In genomic region chr4:114136067-114136466, GRCh38 we compare ENCODE assay signal across 33 cellular contexts.
DNase-seq lines count a peak whose midpoint lies in the region; ATAC-seq and TF ChIP-seq lines count a peak whose summit lies in the region.
"Had no signal": no experiment of that assay in that cellular context is flagged by ENCODE, and none has a peak within 500 bp of the region (broad histone marks: within the 10 kb centered on the region; RNA-seq: fewer than 3 reads in every experiment).

No MANE protein-coding gene starts in this region.

- no TSS peak for BruUV-seq in IMR-90 (replicated peaks; lab: Mats Ljungman, UMichigan)

- H2BK120ac ChIP-seq in IMR-90 (ENCODE audit: low read depth, low read length): no peak overlapping the region

- dilution Hi-C loops in IMR-90 (cut with HindIII; ENCODE audit: low sequenced_read_pairs, unreplicated experiment): no loop called here

- H3K9me3 ChIP-seq in IMR-90 (ENCODE audit: control insufficient read depth, insufficient read depth, low read length): no peaks in the 10 kb centered on the region
- H3K9me3 ChIP-seq: BE2C, lower lobe of right lung, sigmoid colon had no signal

- H4K8ac ChIP-seq in IMR-90 (ENCODE audit: low read depth in 2 of 2, low read length in 2 of 2): no peak overlapping the region

- H3K18ac ChIP-seq in IMR-90 (ENCODE audit: low read depth, low read length): no peak overlapping the region

- no peak for TF ChIP-seq RAD21 in IMR-90 (IDR thresholded peaks at IDR 0.05; ENCODE audit: low read length)

- DNase-seq in EH (ENCODE audit: low read depth): peak; percentile 62
- DNase-seq in IMR-90: peak; percentile 12
- DNase-seq in fibroblast of peridontal ligament (ENCODE audit: extremely low read depth): peak; percentile 31
- DNase-seq in GM20000 (ENCODE audit: low spot score): no peak
- no peak for DNase-seq in stimulated activated naive CD8-positive, alpha-beta T cell treated with anti-CD3 and anti-CD28 coated beads, Interleukin-15, Interleukin-2, amounts not matched to agents 100 U/mL and 50 U/mL, for 24 hours
- DNase-seq: activated CD4-positive, alpha-beta T cell treated with anti-CD3 and anti-CD28 coated beads, Interleukin-2, amount 50 U/mL, for 4 hours; activated CD4-positive, CD25-positive, alpha-beta regulatory T cell; activated CD8-positive, alpha-beta memory T cell treated with anti-CD3 and anti-CD28 coated beads, Interleukin-2, amount 10 ng/mL, durations not matched to agents 7 days and 5 days; activated gamma-delta T cell treated with Interleukin-2 at 50 U/mL for 16 hours; activated naive CD8-positive, alpha-beta T cell treated with anti-CD3 and anti-CD28 coated beads, Interleukin-2, amount 10 ng/mL, durations not matched to agents 7 days and 5 days; activated T-cell treated with anti-CD3 and anti-CD28 coated beads, Interleukin-2, amount 50 U/mL, for 4 hours; BE2C; CD8-positive, alpha-beta T cell; central memory CD4-positive, alpha-beta T cell; DMS 273 treated with DMSO at 0.1 percent for 48 hours; endodermal cell; hippocampal formation; KG1; lower lobe of right lung; NCI-H1417; NCI-H2081; NCI-H2227 treated with DMSO at 0.1 percent for 48 hours; NCI-H748 treated with DMSO at 0.1 percent for 48 hours; SIG-M5; sigmoid colon; stimulated activated CD4-positive, alpha-beta T cell treated with anti-CD3 and anti-CD28 coated beads, Interleukin-4, amount 100 ng/mL, for 1 hour; T-helper 1 cell had no signal

- no peak overlapping the region for H3K4me3 ChIP-seq in IMR-90 (ENCODE audit: insufficient read depth, low read depth, low read length)
- H3K4me3 ChIP-seq: lower lobe of right lung, sigmoid colon, tibial nerve had no signal

- H4K91ac ChIP-seq in IMR-90 (ENCODE audit: insufficient read depth, low read depth, low read length): no peak overlapping the region

- no peaks in the 10 kb centered on the region for H3K36me3 ChIP-seq in IMR-90 (ENCODE audit: control insufficient read depth, insufficient read depth, low read length)
- H3K36me3 ChIP-seq: BE2C, lower lobe of right lung, sigmoid colon, tibial nerve had no signal

- H2BK5ac ChIP-seq in IMR-90 (ENCODE audit: low read depth, low read length, poor library complexity, severe bottlenecking): no peak overlapping the region

- ATAC-seq in IMR-90 (ENCODE audit: low read depth): no peak
- ATAC-seq in SK-N-SH treated with all-trans-retinoic acid at 6 μM for 48 hours: peak; percentile 75
- no peak for ATAC-seq in HG02763 (IDR thresholded peaks at IDR 0.05; ENCODE audit: unreplicated experiment)
- ATAC-seq in HG02642 (IDR thresholded peaks at IDR 0.05; ENCODE audit: poor library complexity, unreplicated experiment): no peak
- ATAC-seq in stimulated activated naive CD8-positive, alpha-beta T cell treated with anti-CD3 and anti-CD28 coated beads, Interleukin-15, Interleukin-2, amounts not matched to agents 100 U/mL and 50 U/mL, for 24 hours: no peak
- ATAC-seq: activated CD8-positive, alpha-beta memory T cell treated with anti-CD3 and anti-CD28 coated beads, Interleukin-2, amount 10 ng/mL, durations not matched to agents 7 days and 5 days; activated T-cell treated with anti-CD3 and anti-CD28 coated beads, Interleukin-2, amount 50 U/mL, for 4 hours; CD8-positive, alpha-beta T cell; esophagus mucosa; lower lobe of right lung; natural killer cell treated with Interleukin-12 subunit alpha and Interleukin-12 subunit beta and Interleukin-15 and Interleukin-18, amount 100 ng/mL, for 72 hours had no signal

- TF ChIP-seq CTCF in IMR-90 (conservative IDR thresholded peaks at IDR 0.05; ENCODE audit: low read depth, low read length): no peak
- no peak for TF ChIP-seq CTCF in GM20000 (IDR thresholded peaks at IDR 0.05; ENCODE audit: extremely low read depth, missing control alignments)

- H3K4me1 ChIP-seq in IMR-90 (ENCODE audit: control insufficient read depth, insufficient read depth, low read length): no peaks in the 10 kb centered on the region
- H3K4me1 ChIP-seq: BE2C, lower lobe of right lung had no signal

- no peaks in the 10 kb centered on the region for H3K27me3 ChIP-seq in IMR-90 (ENCODE audit: control insufficient read depth, insufficient read depth, low read length)
- H3K27me3 ChIP-seq: BE2C, sigmoid colon, tibial nerve had no signal

- CTCF ChIA-PET in IMR-90 (lab: Yijun Ruan, JAX): no interaction called here

- H3K79me1 ChIP-seq in IMR-90 (ENCODE audit: low read depth in 1 of 2, low read length in 2 of 2): no peaks in the 10 kb centered on the region

- no peak overlapping the region for H3K4me2 ChIP-seq in IMR-90 (ENCODE audit: low read depth, low read length)

- no peak overlapping the region for H2AK9ac ChIP-seq in IMR-90 (replicated peaks; ENCODE audit: low read depth, low read length, poor library complexity)

- no peaks in the 10 kb centered on the region for H4K20me1 ChIP-seq in IMR-90 (ENCODE audit: insufficient read depth, low read length)

- H3K27ac ChIP-seq in IMR-90 (ENCODE audit: insufficient read depth, low read length): no peak overlapping the region
- H3K27ac ChIP-seq: lower lobe of right lung, sigmoid colon had no signal

- no peak overlapping the region for H3K14ac ChIP-seq in IMR-90 (replicated peaks; ENCODE audit: low read depth, low read length)

- in situ Hi-C loops in IMR-90 (cut with MboI; ENCODE audit: low sequenced_read_pairs): no loop called here

- no peaks in the 10 kb centered on the region for H3K9me1 ChIP-seq in IMR-90 (ENCODE audit: insufficient read depth, low read length)

- H4K5ac ChIP-seq in IMR-90 (ENCODE audit: low read depth, low read length): no peak overlapping the region

- no peak overlapping the region for H2BK20ac ChIP-seq in IMR-90 (ENCODE audit: low read depth, low read length)

- intact Hi-C loops in IMR-90 (cut with micrococcal nuclease): no loop called here

- no peak overlapping the region for H3K9ac ChIP-seq in IMR-90 (ENCODE audit: low read depth, low read length)

- POLR2A ChIA-PET in IMR-90 (lab: Charles Lee; ENCODE audit: unreplicated experiment): no interaction called here

- no peak overlapping the region for H2AFZ ChIP-seq in IMR-90 (replicated peaks; ENCODE audit: low read length, poor library complexity)

- H3K4ac ChIP-seq in IMR-90 (ENCODE audit: low read depth, low read length): no peak overlapping the region

- H2BK15ac ChIP-seq in IMR-90 (ENCODE audit: low read depth, low read length): no peak overlapping the region

- TF ChIP-seq POLR2A in IMR-90 (IDR thresholded peaks at IDR 0.05; ENCODE audit: low read depth, low read length): no peak

- H2AK5ac ChIP-seq in IMR-90 (ENCODE audit: low read depth, low read length): no peak overlapping the region

- no peak overlapping the region for H3K23ac ChIP-seq in IMR-90 (ENCODE audit: low read depth, low read length)

- no peak overlapping the region for H3K56ac ChIP-seq in IMR-90 (ENCODE audit: extremely low read depth, insufficient read depth, low read length)

TF ChIP-seq in IMR-90, 13 proteins besides CTCF, POLR2A, EP300 and RAD21 (continues in another document):
- TF ChIP-seq FOS (IDR thresholded peaks at IDR 0.05; ENCODE audit: low read depth, low read length): no peak
- no peak for TF ChIP-seq MAZ (IDR thresholded peaks at IDR 0.05; ENCODE audit: borderline replicate concordance, low read depth, low read length)
- no peak for TF ChIP-seq NFE2L2 (IDR thresholded peaks at IDR 0.05; ENCODE audit: low read depth, low read length)
- no peak for TF ChIP-seq ELK1 (IDR thresholded peaks at IDR 0.05; ENCODE audit: borderline replicate concordance, low read depth, low read length)
- TF ChIP-seq USF2 (IDR thresholded peaks at IDR 0.05; ENCODE audit: low read depth, low read length): no peak
- no peak for TF ChIP-seq CHD1 (IDR thresholded peaks at IDR 0.05; ENCODE audit: low read depth, low read length)

TF ChIP-seq in SK-N-SH treated with all-trans-retinoic acid at 6 μM for 48 hours, 23 proteins besides CTCF, POLR2A, EP300 and RAD21:
- no peak for TF ChIP-seq ESRRG (CRISPR knock-in tag; IDR thresholded peaks at IDR 0.05)
- TF ChIP-seq ZC3H10 (CRISPR knock-in tag; IDR thresholded peaks at IDR 0.05): peak; percentile 78; the same call in 1 of the 2 replicates
- TF ChIP-seq RARB (CRISPR knock-in tag; IDR thresholded peaks at IDR 0.05): no peak
- peak; percentile 41; the same call in 1 of the 2 replicates for TF ChIP-seq TCF4 (CRISPR knock-in tag; IDR thresholded peaks at IDR 0.05; ENCODE audit: borderline replicate concordance)
- peak; percentile 89 for TF ChIP-seq ISL1 (CRISPR knock-in tag; IDR thresholded peaks at IDR 0.05)
TF ChIP-seq in SK-N-SH treated with all-trans-retinoic acid at 6 μM for 48 hours: peak in this region for 3.

Comparison
In these comparisons a context has a peak if more than half of its experiments do, and no peak if none do; other contexts are left out.
1. DNase-seq: peak in EH (single experiment), IMR-90 (single experiment) and fibroblast of peridontal ligament (single experiment); none in GM20000 (single experiment) and stimulated activated naive CD8-positive, alpha-beta T cell treated with anti-CD3 and anti-CD28 coated beads, Interleukin-15, Interleukin-2, amounts not matched to agents 100 U/mL and 50 U/mL, for 24 hours (single experiment).